ENCODE assay signal across 10 cellular contexts in genomic region chr14:106850913-106851825, GRCh38.
DNase-seq lines count a peak whose midpoint lies in the region; ATAC-seq and FAIRE-seq lines count a peak whose summit lies in the region.
"Had no signal": no experiment of that assay in that cellular context is flagged by ENCODE, and none has a peak within 500 bp of the region (broad histone marks: within the 10 kb centered on the region; RNA-seq: fewer than 3 reads in every experiment).

No MANE protein-coding gene starts in this region.

- H3K9me3 ChIP-seq in BLaER1 treated with 17β-estradiol and CSF1 and Interleukin-3, amounts not matched to agents 10 nM and 100 nM (replicated peaks in 1 of 11): peaks cover 0 to 11% (median 0%) of the 10 kb centered on the region in 11 experiments; a peak in 6 of 22 replicates
- H3K9me3 ChIP-seq: BE2C had no signal

- H3K4me3 ChIP-seq in BLaER1 treated with 17β-estradiol and CSF1 and Interleukin-3, amounts not matched to agents 10 nM and 100 nM: peak overlapping the region in 9 of 10 experiments; percentile 17 to 86 (median 51); a peak in 16 of 20 replicates

- peaks cover 48 to 80% (median 61%) of the 10 kb centered on the region in 10 experiments for H3K4me1 ChIP-seq in BLaER1 treated with 17β-estradiol and CSF1 and Interleukin-3, amounts not matched to agents 10 nM and 100 nM
- H3K4me1 ChIP-seq: BE2C had no signal

- H3K4me2 ChIP-seq in BLaER1 treated with 17β-estradiol and CSF1 and Interleukin-3, amounts not matched to agents 10 nM and 100 nM: peak overlapping the region; percentile 53 to 97 (median 84)

- H3K27ac ChIP-seq in BLaER1 treated with 17β-estradiol and CSF1 and Interleukin-3, amounts not matched to agents 10 nM and 100 nM: peak overlapping the region in 8 of 11 experiments; percentile 14 to 73 (median 58); a peak in 16 of 22 replicates

- ATAC-seq in GM18909 (IDR thresholded peaks at IDR 0.05; ENCODE audit: poor library complexity, unreplicated experiment) (peak; percentile 62), HG02678 (IDR thresholded peaks at IDR 0.05; ENCODE audit: unreplicated experiment) (peak; percentile 58)

- H3K27me3 ChIP-seq in BLaER1 treated with 17β-estradiol and CSF1 and Interleukin-3, amounts not matched to agents 10 nM and 100 nM: no peaks in the 10 kb centered on the region

- DNase-seq in NCI-H1436 treated with DMSO at 0.1 percent for 48 hours (lab: John Stamatoyannopoulos, UW) (peak; percentile 89), kidney glomerular epithelial cell (lab: John Stamatoyannopoulos, UW) (no peak), cerebellum (ENCODE audit: low spot score) (no peak), midbrain (lab: John Stamatoyannopoulos, UW) (no peak), frontal cortex (ENCODE audit: low spot score in 2 of 2) (no peak)
- DNase-seq: BE2C; stimulated activated naive CD4-positive, alpha-beta T cell treated with Interleukin-2 at 50 U/mL for 16 hours had no signal

- peak overlapping the region in 9 of 11 experiments; percentile 0 to 78 (median 47); a peak in 14 of 22 replicates for H3K9ac ChIP-seq in BLaER1 treated with 17β-estradiol and CSF1 and Interleukin-3, amounts not matched to agents 10 nM and 100 nM

- no peaks in the 10 kb centered on the region for H4K20me1 ChIP-seq in BLaER1 treated with 17β-estradiol and CSF1 and Interleukin-3, amounts not matched to agents 10 nM and 100 nM

- FAIRE-seq in frontal cortex (lab: Jason Lieb, UNC): no peak

- H3K36me3 ChIP-seq in BLaER1 treated with 17β-estradiol and CSF1 and Interleukin-3, amounts not matched to agents 10 nM and 100 nM: peaks cover 0 to 5% (median 0%) of the 10 kb centered on the region in 11 experiments; a peak in 2 of 22 replicates
- H3K36me3 ChIP-seq: BE2C had no signal
